Comparison of ENCODE assay signal across 27 cellular contexts in the genomic region with DNA sequence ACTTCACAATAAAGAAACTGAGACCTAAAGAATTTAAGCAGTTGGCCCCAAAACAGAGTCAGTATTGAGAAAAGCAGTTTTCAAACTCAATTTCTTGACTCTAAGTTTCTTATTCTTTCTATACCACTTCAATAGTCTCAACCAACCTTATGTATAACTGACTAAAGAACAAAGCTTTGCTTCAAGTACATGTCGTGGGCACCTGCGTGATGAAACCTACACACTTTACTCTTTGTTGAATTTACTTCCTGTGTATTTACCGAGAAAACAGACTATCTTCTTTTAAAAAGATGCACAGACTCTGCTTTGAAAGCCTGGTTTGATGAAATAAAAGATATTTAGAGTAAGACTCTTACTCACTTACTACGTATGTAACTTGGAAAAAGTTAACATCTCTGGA.
"Had no signal": no experiment of that assay in that cellular context is flagged by ENCODE, and none has a peak within 500 bp of the region (broad histone marks: within the 10 kb centered on the region; RNA-seq: fewer than 3 reads in every experiment).

No MANE protein-coding gene starts in this region.

- DNase-seq: activated CD4-positive, alpha-beta T cell treated with anti-CD3 and anti-CD28 coated beads for 36 hours; activated CD4-positive, alpha-beta T cell treated with anti-CD3 and anti-CD28 coated beads, Interleukin-2, amount 50 U/mL, for 1 hour; activated CD4-positive, alpha-beta T cell treated with anti-CD3 and anti-CD28 coated beads, Interleukin-2, amount 50 U/mL, for 48 hours; activated CD4-positive, CD25-positive, alpha-beta regulatory T cell; activated CD4-positive, CD25-positive, alpha-beta regulatory T cell treated with anti-CD3 and anti-CD28 coated beads, Interleukin-2, amount 50 U/mL, for 72 hours; activated CD8-positive, alpha-beta memory T cell treated with anti-CD3 and anti-CD28 coated beads, Interleukin-2, amount 50 U/mL, for 48 hours; activated gamma-delta T cell; activated naive CD4-positive, alpha-beta T cell; activated T-cell treated with anti-CD3 and anti-CD28 coated beads for 4 hours; activated T-cell treated with anti-CD3 and anti-CD28 coated beads, Interleukin-2, amount 50 U/mL, for 24 hours; activated T-cell treated with anti-CD3 and anti-CD28 coated beads, Interleukin-2, amount 50 U/mL, for 72 hours; amniotic stem cell; anterior cingulate cortex; brain microvascular endothelial cell; dorsolateral prefrontal cortex; effector memory CD4-positive, alpha-beta T cell; endodermal cell; foreskin fibroblast; head of caudate nucleus had no signal

- H3K27ac ChIP-seq: brain microvascular endothelial cell, coronary artery, dorsolateral prefrontal cortex had no signal

- H3K4me3 Mint-ChIP-seq: activated CD4-positive, alpha-beta T cell treated with anti-CD3 and anti-CD28 coated beads for 36 hours; activated naive CD4-positive, alpha-beta T cell treated with anti-CD3 and anti-CD28 coated beads, Interleukin-2, amount 50 U/mL, for 24 hours; activated T-cell treated with anti-CD3 and anti-CD28 coated beads, Interleukin-2, amount 50 U/mL, for 24 hours; activated T-cell treated with anti-CD3 and anti-CD28 coated beads, Interleukin-2, amount 50 U/mL, for 72 hours; central memory CD8-positive, alpha-beta T cell; dendritic cell treated with granulocyte-macrophage colony-stimulating factor and Interleukin-4, amounts not matched to agents 40 ng/mL and 50 ng/mL, for 4 days; endodermal cell had no signal

- H3K9me3 Mint-ChIP-seq: dendritic cell treated with granulocyte-macrophage colony-stimulating factor and Interleukin-4, amounts not matched to agents 40 ng/mL and 50 ng/mL, for 4 days; endodermal cell had no signal

- FAIRE-seq: astrocyte, bronchial epithelial cell, frontal cortex had no signal

- H3K27ac Mint-ChIP-seq: activated CD4-positive, alpha-beta T cell treated with anti-CD3 and anti-CD28 coated beads for 36 hours; activated naive CD4-positive, alpha-beta T cell treated with anti-CD3 and anti-CD28 coated beads, Interleukin-2, amount 50 U/mL, for 24 hours; activated T-cell treated with anti-CD3 and anti-CD28 coated beads, Interleukin-2, amount 50 U/mL, for 24 hours; activated T-cell treated with anti-CD3 and anti-CD28 coated beads, Interleukin-2, amount 50 U/mL, for 72 hours; dendritic cell treated with granulocyte-macrophage colony-stimulating factor and Interleukin-4, amounts not matched to agents 40 ng/mL and 50 ng/mL, for 4 days; endodermal cell had no signal

- H3K4me3 ChIP-seq: coronary artery, dorsolateral prefrontal cortex had no signal

- H3K4me1 Mint-ChIP-seq: activated naive CD4-positive, alpha-beta T cell treated with anti-CD3 and anti-CD28 coated beads, Interleukin-2, amount 50 U/mL, for 24 hours; central memory CD8-positive, alpha-beta T cell; endodermal cell had no signal

- H3K27me3 Mint-ChIP-seq: activated CD4-positive, alpha-beta T cell treated with anti-CD3 and anti-CD28 coated beads for 36 hours; activated naive CD4-positive, alpha-beta T cell treated with anti-CD3 and anti-CD28 coated beads, Interleukin-2, amount 50 U/mL, for 24 hours; activated T-cell treated with anti-CD3 and anti-CD28 coated beads, Interleukin-2, amount 50 U/mL, for 24 hours; central memory CD8-positive, alpha-beta T cell; dendritic cell treated with granulocyte-macrophage colony-stimulating factor and Interleukin-4, amounts not matched to agents 40 ng/mL and 50 ng/mL, for 4 days had no signal

- ATAC-seq: activated CD4-positive, alpha-beta T cell treated with anti-CD3 and anti-CD28 coated beads for 36 hours; activated T-cell treated with anti-CD3 and anti-CD28 coated beads, Interleukin-2, amount 50 U/mL, for 72 hours; esophagus mucosa had no signal

- H3K27me3 ChIP-seq: brain microvascular endothelial cell had no signal

- H3K36me3 Mint-ChIP-seq: activated naive CD4-positive, alpha-beta T cell treated with anti-CD3 and anti-CD28 coated beads, Interleukin-2, amount 50 U/mL, for 24 hours had no signal

- H3K36me3 ChIP-seq: brain microvascular endothelial cell had no signal
